In the genomic region with DNA sequence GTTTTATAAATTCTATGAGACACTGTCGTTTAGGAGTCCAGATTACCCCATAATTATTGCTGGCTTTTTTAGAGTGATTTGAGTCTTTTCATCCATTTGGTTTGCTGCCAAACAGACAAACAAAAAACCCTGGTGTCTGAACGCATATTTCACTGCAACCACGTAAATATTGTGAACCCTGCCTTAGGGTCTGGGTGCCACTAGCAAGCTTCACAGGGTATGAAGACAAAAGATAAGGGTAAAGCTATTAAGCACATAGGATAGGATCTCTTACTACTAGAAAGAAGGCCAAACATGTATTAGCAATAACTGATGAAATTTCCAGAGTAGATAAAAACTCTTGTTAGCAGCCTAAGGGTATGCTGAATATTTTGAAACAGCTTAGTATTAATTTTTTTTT, we compare ENCODE assay signal across 27 cellular contexts.
"Had no signal": no experiment of that assay in that cellular context is flagged by ENCODE, and none has a peak within 500 bp of the region (broad histone marks: within the 10 kb centered on the region; RNA-seq: fewer than 3 reads in every experiment).

No MANE protein-coding gene starts in this region.

- H3K4me1 Mint-ChIP-seq: nephron progenitor cell; stimulated activated effector memory CD8-positive, alpha-beta T cell treated with anti-CD3 and anti-CD28 coated beads, Interleukin-12 subunit alpha, Interleukin-12 subunit beta, amount 100 ng/mL, for 72 hours had no signal

- H3K36me3 Mint-ChIP-seq: mesothelial cell of epicardium; stimulated activated effector memory CD8-positive, alpha-beta T cell treated with anti-CD3 and anti-CD28 coated beads, Interleukin-12 subunit alpha, Interleukin-12 subunit beta, amount 100 ng/mL, for 72 hours had no signal

- H3K27ac Mint-ChIP-seq: activated T-helper 1 cell treated with anti-CD3 and anti-CD28 coated beads, Interleukin-12 subunit alpha, Interleukin-12 subunit beta, Interleukin-2, Interleukin-4 antibody, amounts not matched to agents 30 ng/mL and 10 ng/mL and 1 ng/mL, durations not matched to agents 14 hours and 24 hours and 36 hours; mesothelial cell of epicardium; nephron progenitor cell; progenitor cell of endocrine pancreas; stimulated activated effector memory CD8-positive, alpha-beta T cell treated with anti-CD3 and anti-CD28 coated beads, Interleukin-12 subunit alpha, Interleukin-12 subunit beta, amount 100 ng/mL, for 72 hours had no signal

- H3K9me3 Mint-ChIP-seq: stimulated activated effector memory CD8-positive, alpha-beta T cell treated with anti-CD3 and anti-CD28 coated beads, Interleukin-12 subunit alpha, Interleukin-12 subunit beta, amount 100 ng/mL, for 72 hours had no signal

- H3K27me3 Mint-ChIP-seq: naive B cell, progenitor cell of endocrine pancreas had no signal

- ATAC-seq: activated CD4-positive, CD25-positive, alpha-beta regulatory T cell treated with anti-CD3 and anti-CD28 coated beads, Interleukin-2, amount 50 U/mL, for 24 hours; left cardiac atrium; left ventricle myocardium superior; right lobe of liver; stimulated activated effector memory CD8-positive, alpha-beta T cell treated with anti-CD3 and anti-CD28 coated beads, Interleukin-12 subunit alpha, Interleukin-12 subunit beta, amount 100 ng/mL, for 72 hours had no signal

- DNase-seq: activated CD4-positive, alpha-beta T cell treated with anti-CD3 and anti-CD28 coated beads for 48 hours; activated CD4-positive, alpha-beta T cell treated with anti-CD3 and anti-CD28 coated beads, Interleukin-2, amount 50 U/mL, for 48 hours; activated CD8-positive, alpha-beta memory T cell treated with anti-CD3 and anti-CD28 coated beads, Interleukin-2, amount 50 U/mL, for 4 hours; activated gamma-delta T cell; activated naive CD4-positive, alpha-beta T cell treated with anti-CD3 and anti-CD28 coated beads, Interleukin-2, amount 50 U/mL, for 16 hours; activated T-cell treated with anti-CD3 and anti-CD28 coated beads, Interleukin-2, amount 50 U/mL, for 1 hour; amniotic stem cell; caudate nucleus; cortex of kidney; head of caudate nucleus; hippocampal formation; left cardiac atrium; left ventricle myocardium superior; mammary epithelial cell; naive B cell; nephron progenitor cell; right lobe of liver; stimulated activated CD4-positive, alpha-beta T cell treated with anti-CD3 and anti-CD28 coated beads, Interleukin-12 subunit alpha, Interleukin-12 subunit beta, amount 100 ng/mL, for 4 hours; stimulated activated CD4-positive, alpha-beta T cell treated with anti-CD3 and anti-CD28 coated beads, Interleukin-4, amount 100 ng/mL, for 1 hour; stomach; tibial artery had no signal

- H3K4me3 Mint-ChIP-seq: activated T-helper 1 cell treated with anti-CD3 and anti-CD28 coated beads, Interleukin-12 subunit alpha, Interleukin-12 subunit beta, Interleukin-2, Interleukin-4 antibody, amounts not matched to agents 30 ng/mL and 10 ng/mL and 1 ng/mL, durations not matched to agents 14 hours and 24 hours and 36 hours; mesothelial cell of epicardium; naive B cell; nephron progenitor cell; stimulated activated effector memory CD8-positive, alpha-beta T cell treated with anti-CD3 and anti-CD28 coated beads, Interleukin-12 subunit alpha, Interleukin-12 subunit beta, amount 100 ng/mL, for 72 hours had no signal

- H3K4me3 ChIP-seq: right lobe of liver, stomach, suprapubic skin, tibial artery had no signal
